Comparison of ENCODE assay signal across 1 cellular context in the genomic region with DNA sequence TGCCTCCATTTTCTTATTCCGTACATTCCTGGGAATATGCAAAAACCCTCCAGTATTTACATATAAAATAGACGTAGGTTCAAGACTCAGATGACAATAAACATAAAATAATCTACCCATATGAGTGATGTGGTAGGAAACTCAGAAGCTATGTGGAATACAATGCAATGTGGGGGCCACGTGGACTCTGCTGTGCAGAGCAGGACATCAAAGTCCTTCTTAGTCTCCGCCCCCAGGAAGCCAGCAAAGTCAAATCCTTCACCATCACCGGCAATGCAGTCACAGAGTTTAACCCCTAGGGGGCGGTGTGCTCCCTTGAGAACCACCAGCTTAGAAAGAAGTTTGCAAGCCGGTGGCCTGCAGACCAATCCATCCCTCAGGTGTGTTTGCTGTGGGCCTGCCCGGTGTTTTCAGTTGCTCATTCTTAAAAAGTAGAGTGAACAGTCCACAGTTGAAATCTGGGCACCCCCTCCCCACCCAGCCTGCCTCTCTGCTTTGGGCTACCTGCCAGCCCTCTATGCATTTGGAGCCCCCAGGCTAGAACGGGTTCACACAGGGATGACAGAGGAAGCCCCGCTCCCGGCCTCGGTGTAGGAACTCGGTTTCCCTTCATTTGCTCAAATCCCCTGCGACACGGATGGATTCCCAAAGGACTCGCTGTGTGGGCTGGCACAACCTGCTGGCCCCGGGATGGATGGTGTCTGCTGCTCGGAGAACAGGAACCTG.
A peak's percentile ranks its signal among the peaks of the same experiment; 100 is the strongest.
TF ChIP-seq lines count a peak whose summit lies in the region.

No MANE protein-coding gene starts in this region.

TF ChIP-seq in GM12878, 131 proteins besides CTCF, POLR2A, EP300 and RAD21 (continued from another document):
- TF ChIP-seq, protein P1, sequence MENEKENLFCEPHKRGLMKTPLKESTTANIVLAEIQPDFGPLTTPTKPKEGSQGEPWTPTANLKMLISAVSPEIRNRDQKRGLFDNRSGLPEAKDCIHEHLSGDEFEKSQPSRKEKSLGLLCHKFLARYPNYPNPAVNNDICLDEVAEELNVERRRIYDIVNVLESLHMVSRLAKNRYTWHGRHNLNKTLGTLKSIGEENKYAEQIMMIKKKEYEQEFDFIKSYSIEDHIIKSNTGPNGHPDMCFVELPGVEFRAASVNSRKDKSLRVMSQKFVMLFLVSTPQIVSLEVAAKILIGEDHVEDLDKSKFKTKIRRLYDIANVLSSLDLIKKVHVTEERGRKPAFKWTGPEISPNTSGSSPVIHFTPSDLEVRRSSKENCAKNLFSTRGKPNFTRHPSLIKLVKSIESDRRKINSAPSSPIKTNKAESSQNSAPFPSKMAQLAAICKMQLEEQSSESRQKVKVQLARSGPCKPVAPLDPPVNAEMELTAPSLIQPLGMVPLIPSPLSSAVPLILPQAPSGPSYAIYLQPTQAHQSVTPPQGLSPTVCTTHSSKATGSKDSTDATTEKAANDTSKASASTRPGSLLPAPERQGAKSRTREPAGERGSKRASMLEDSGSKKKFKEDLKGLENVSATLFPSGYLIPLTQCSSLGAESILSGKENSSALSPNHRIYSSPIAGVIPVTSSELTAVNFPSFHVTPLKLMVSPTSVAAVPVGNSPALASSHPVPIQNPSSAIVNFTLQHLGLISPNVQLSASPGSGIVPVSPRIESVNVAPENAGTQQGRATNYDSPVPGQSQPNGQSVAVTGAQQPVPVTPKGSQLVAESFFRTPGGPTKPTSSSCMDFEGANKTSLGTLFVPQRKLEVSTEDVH (IDR thresholded peaks at IDR 0.05; ENCODE audit: low read depth, partially characterized antibody) = no peak
- TF ChIP-seq ATF7 (IDR thresholded peaks at IDR 0.05; ENCODE audit: low read depth) (no peak), ESRRA (IDR thresholded peaks at IDR 0.05; ENCODE audit: low read length) (no peak), ZNF622 (IDR thresholded peaks at IDR 0.05) (no peak), RBBP5 (conservative IDR thresholded peaks at IDR 0.05) (no peak), RFX5 (IDR thresholded peaks at IDR 0.05; ENCODE audit: low read depth, low read length) (no peak), RAD51 (IDR thresholded peaks at IDR 0.05) (peak; percentile 22; the same call in 1 of the 2 replicates), HDGF (IDR thresholded peaks at IDR 0.05) (no peak)
- TF ChIP-seq, protein P2, sequence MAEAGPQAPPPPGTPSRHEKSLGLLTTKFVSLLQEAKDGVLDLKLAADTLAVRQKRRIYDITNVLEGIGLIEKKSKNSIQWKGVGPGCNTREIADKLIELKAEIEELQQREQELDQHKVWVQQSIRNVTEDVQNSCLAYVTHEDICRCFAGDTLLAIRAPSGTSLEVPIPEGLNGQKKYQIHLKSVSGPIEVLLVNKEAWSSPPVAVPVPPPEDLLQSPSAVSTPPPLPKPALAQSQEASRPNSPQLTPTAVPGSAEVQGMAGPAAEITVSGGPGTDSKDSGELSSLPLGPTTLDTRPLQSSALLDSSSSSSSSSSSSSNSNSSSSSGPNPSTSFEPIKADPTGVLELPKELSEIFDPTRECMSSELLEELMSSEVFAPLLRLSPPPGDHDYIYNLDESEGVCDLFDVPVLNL (IDR thresholded peaks at IDR 0.05; ENCODE audit: low read depth, low read length) = no peak
